8 cellular contexts compared by ENCODE assay signal in genomic region chr2:10408649-10409579, GRCh38. TPM values are rescaled to one million over a fixed set of nuclear protein-coding genes. Genes with fewer than 3 reads are reported as not detected.
A peak's percentile ranks its signal among the peaks of the same experiment; 100 is the strongest.
DNase-seq lines count a peak whose midpoint lies in the region; ATAC-seq and TF ChIP-seq lines count a peak whose summit lies in the region.

No MANE protein-coding gene starts in this region.

- H4K5ac ChIP-seq in mesendoderm (ENCODE audit: low read length): no peak overlapping the region

- H2AK5ac ChIP-seq in mesendoderm (ENCODE audit: low read length): no peak overlapping the region

- WGBS in mesendoderm (ENCODE audit: extremely low coverage, insufficient coverage, low lambda C conversion rate): no CpG with 5 or more reads among the region's 24 CpGs

- POLR2A ChIA-PET in CD4-positive, alpha-beta T cell (lab: Charles Lee): interaction anchor here (0.8 to 5.8 kb wide), 10 partner anchors 25 to 284 kb away, joined by 3 to 66 read pairs (median 10); partner anchors contain the start of genes HPCAL1 and ODC1
- POLR2A ChIA-PET in activated CD4-positive, alpha-beta memory T cell treated with anti-CD3 and anti-CD28 coated beads, Interleukin-2, amount 10 ng/mL, durations not matched to agents 7 days and 5 days (lab: Charles Lee): interaction anchor here (0.8 to 4.6 kb wide), 27 partner anchors 22 to 336 kb away, joined by 3 to 62 read pairs (median 5); partner anchors contain the start of genes HPCAL1, ODC1 and RRM2

- H3K4me1 ChIP-seq in mesendoderm (ENCODE audit: control insufficient read depth, low read depth, low read length): peaks cover 2% of the 10 kb centered on the region

- H2BK15ac ChIP-seq in mesendoderm (replicated peaks; ENCODE audit: low read depth): no peak overlapping the region

- peaks cover 38% of the 10 kb centered on the region for H3K4me1 Mint-ChIP-seq in CD4-positive, alpha-beta T cell (ENCODE audit: low read depth)
- peaks cover 36% of the 10 kb centered on the region for H3K4me1 Mint-ChIP-seq in activated CD4-positive, alpha-beta memory T cell treated with anti-CD3 and anti-CD28 coated beads, Interleukin-2, amount 10 ng/mL, durations not matched to agents 7 days and 5 days

- H4K8ac ChIP-seq in mesendoderm (ENCODE audit: low read depth, low read length): no peak overlapping the region

- TF ChIP-seq CTCF in CD4-positive, alpha-beta T cell (IDR thresholded peaks at IDR 0.05): peak; percentile 94

- H2BK5ac ChIP-seq in mesendoderm (ENCODE audit: low read length): no peak overlapping the region

- no peaks in the 10 kb centered on the region for H3K9me3 Mint-ChIP-seq in CD4-positive, alpha-beta T cell
- no peaks in the 10 kb centered on the region for H3K9me3 Mint-ChIP-seq in activated CD4-positive, alpha-beta memory T cell treated with anti-CD3 and anti-CD28 coated beads, Interleukin-2, amount 10 ng/mL, durations not matched to agents 7 days and 5 days

- no peak overlapping the region for H3K4me2 ChIP-seq in mesendoderm (ENCODE audit: low read length)

- no peaks in the 10 kb centered on the region for H3K36me3 ChIP-seq in mesendoderm (ENCODE audit: control insufficient read depth, insufficient read depth, low read length)

- no peak overlapping the region for H3K23ac ChIP-seq in mesendoderm (ENCODE audit: low read length)

- no peak overlapping the region for H3K4me3 ChIP-seq in mesendoderm (ENCODE audit: low read length)

- H3K27me3 Mint-ChIP-seq in CD4-positive, alpha-beta T cell: no peaks in the 10 kb centered on the region
- H3K27me3 Mint-ChIP-seq in activated CD4-positive, alpha-beta memory T cell treated with anti-CD3 and anti-CD28 coated beads, Interleukin-2, amount 10 ng/mL, durations not matched to agents 7 days and 5 days: no peaks in the 10 kb centered on the region

- DNase-seq in CD4-positive, alpha-beta T cell: peak; percentile 70 to 82 (median 75)
- peak; percentile 87 for DNase-seq in NCI-H774 (lab: John Stamatoyannopoulos, UW)
- DNase-seq in activated CD4-positive, alpha-beta memory T cell treated with anti-CD3 and anti-CD28 coated beads, Interleukin-2, amount 10 ng/mL, durations not matched to agents 7 days and 5 days: peak; percentile 85
- peak; percentile 77 for DNase-seq in effector CD4-positive, alpha-beta T cell
- peak; percentile 93 for DNase-seq in mesendoderm
- DNase-seq in stimulated activated CD8-positive, alpha-beta memory T cell treated with anti-CD3 and anti-CD28 coated beads, Interleukin-15, amount 100 ng/mL, for 48 hours (ENCODE audit: low read depth in 2 of 2): peak; percentile 74 to 75

- no peaks in the 10 kb centered on the region for H3K27me3 ChIP-seq in CD4-positive, alpha-beta T cell (ENCODE audit: control insufficient read depth, insufficient read depth, low read length)
- no peaks in the 10 kb centered on the region for H3K27me3 ChIP-seq in mesendoderm (ENCODE audit: insufficient read depth, low read length, poor library complexity)

- ATAC-seq in CD4-positive, alpha-beta T cell (ENCODE audit: poor library complexity): peak; percentile 90
- ATAC-seq in GM19438 (IDR thresholded peaks at IDR 0.05; ENCODE audit: low read depth, unreplicated experiment) (peak; percentile 39), HG03565 (IDR thresholded peaks at IDR 0.05; ENCODE audit: unreplicated experiment) (peak; percentile 41)

- peak overlapping the region; percentile 69 for H3K56ac ChIP-seq in mesendoderm (ENCODE audit: low read length)

- peak overlapping the region; percentile 87 for H3K27ac Mint-ChIP-seq in CD4-positive, alpha-beta T cell
- peak overlapping the region; percentile 93 for H3K27ac Mint-ChIP-seq in activated CD4-positive, alpha-beta memory T cell treated with anti-CD3 and anti-CD28 coated beads, Interleukin-2, amount 10 ng/mL, durations not matched to agents 7 days and 5 days

- H3K27ac ChIP-seq in CD4-positive, alpha-beta T cell (ENCODE audit: low read depth, low read length): no peak overlapping the region
- H3K27ac ChIP-seq in mesendoderm (ENCODE audit: low read depth, low read length): no peak overlapping the region

- no peak overlapping the region for H3K18ac ChIP-seq in mesendoderm (ENCODE audit: low read length)

- intact Hi-C loops in CD4-positive, alpha-beta T cell (cut with DNase I, micrococcal nuclease): loop anchor here (1.0 to 10.0 kb wide), 12 partner anchors 22 to 334 kb away; partner anchors contain the start of gene HPCAL1 (in 1 of the 2)

- CTCF ChIA-PET in CD4-positive, alpha-beta T cell (lab: Charles Lee): interaction anchor here (0.6 to 3.9 kb wide), 29 partner anchors 9 to 336 kb away, joined by 3 to 45 read pairs (median 5); partner anchors contain the start of genes CYS1, HPCAL1, ODC1 and RRM2
- CTCF ChIA-PET in activated CD4-positive, alpha-beta memory T cell treated with anti-CD3 and anti-CD28 coated beads, Interleukin-2, amount 10 ng/mL, durations not matched to agents 7 days and 5 days (lab: Charles Lee): interaction anchor here (0.7 to 5.4 kb wide), 60 partner anchors 9 to 609 kb away, joined by 3 to 138 read pairs (median 5); partner anchors contain the start of genes HPCAL1, ODC1 and RRM2

- H3K79me2 ChIP-seq in mesendoderm (ENCODE audit: control insufficient read depth, insufficient read depth, low read length): no peaks in the 10 kb centered on the region

- peak overlapping the region; percentile 83 for H3K4me3 Mint-ChIP-seq in CD4-positive, alpha-beta T cell
- H3K4me3 Mint-ChIP-seq in activated CD4-positive, alpha-beta memory T cell treated with anti-CD3 and anti-CD28 coated beads, Interleukin-2, amount 10 ng/mL, durations not matched to agents 7 days and 5 days: peak overlapping the region; percentile 74

- no peaks in the 10 kb centered on the region for H3K79me1 ChIP-seq in mesendoderm (ENCODE audit: low read length)

- no peak overlapping the region for H2BK120ac ChIP-seq in mesendoderm (ENCODE audit: low read depth, low read length)

- H3K9me3 ChIP-seq in CD4-positive, alpha-beta T cell (ENCODE audit: control insufficient read depth, low read length): no peaks in the 10 kb centered on the region

- peaks cover 22% of the 10 kb centered on the region for H3K36me3 Mint-ChIP-seq in CD4-positive, alpha-beta T cell (ENCODE audit: low read depth)
- peaks cover 11% of the 10 kb centered on the region for H3K36me3 Mint-ChIP-seq in activated CD4-positive, alpha-beta memory T cell treated with anti-CD3 and anti-CD28 coated beads, Interleukin-2, amount 10 ng/mL, durations not matched to agents 7 days and 5 days (ENCODE audit: low read depth)

- H3K4ac ChIP-seq in mesendoderm (ENCODE audit: low read depth, low read length): no peak overlapping the region

- no peak overlapping the region for H3K9ac ChIP-seq in mesendoderm (ENCODE audit: low read length)

RNA-seq across cellular contexts. Expression of gene ODC1, which starts 39.2 kb away (rescaled TPM):
- total RNA-seq in CD4-positive, alpha-beta T cell: 100 to 1,000 TPM; 162 to 164 TPM
- 10 to 100 TPM; 48.1 to 54.9 TPM for total RNA-seq in activated CD4-positive, alpha-beta memory T cell treated with anti-CD3 and anti-CD28 coated beads, Interleukin-2, amount 10 ng/mL, durations not matched to agents 7 days and 5 days
- 131 TPM for polyA plus RNA-seq in mesendoderm (2013, experiment 1 of 2)
- polyA plus RNA-seq in mesendoderm (2013, experiment 2 of 2): 130 TPM

Comparison
In these comparisons a context has a peak if more than half of its experiments do, and no peak if none do; other contexts are left out.
1. ATAC-seq: peak in every context shown above with its lines; median percentile 90 in CD4-positive, alpha-beta T cell; 41 in HG03565; 39 in GM19438.